Comparison of ENCODE assay signal across 8 cellular contexts in the genomic region with DNA sequence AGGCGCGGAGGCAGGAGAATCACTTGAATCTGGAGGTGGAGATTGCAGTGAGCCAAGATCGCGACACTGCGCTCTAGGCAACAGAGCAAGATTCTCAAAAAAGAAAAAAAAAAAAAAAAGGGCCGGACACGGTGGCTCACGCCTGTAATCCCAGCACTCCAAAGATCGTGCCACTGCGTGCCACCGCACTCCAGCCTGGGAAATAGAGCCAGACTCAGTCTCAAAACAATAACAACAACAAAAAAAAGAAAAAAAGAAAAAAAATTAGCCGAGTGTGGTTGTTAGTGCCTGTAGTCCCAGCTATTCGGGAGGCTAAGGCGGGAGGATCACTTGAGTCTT. TPM values are rescaled to one million over a fixed set of nuclear protein-coding genes. Genes with fewer than 3 reads are reported as not detected.
DNase-seq lines count a peak whose midpoint lies in the region; ATAC-seq and TF ChIP-seq lines count a peak whose summit lies in the region.

No MANE protein-coding gene starts in this region.

- H2AFZ ChIP-seq in GM23338, result no peak overlapping the region
- H2AFZ ChIP-seq in SU-DHL-6 (ENCODE audit: low read depth, low read length, severe bottlenecking), result peak overlapping the region; percentile 89

- no peak for ATAC-seq in GM23338

- no peaks in the 10 kb centered on the region for H3K9me2 ChIP-seq in GM23338 (ENCODE audit: insufficient read depth)
- no peaks in the 10 kb centered on the region for H3K9me2 ChIP-seq in SU-DHL-6 (replicated peaks; ENCODE audit: insufficient read depth, low read length)

- TF ChIP-seq CTCF in GM23338 (conservative IDR thresholded peaks at IDR 0.05; ENCODE audit: low read depth in 2 of 2) (no peak), SU-DHL-6 (IDR thresholded peaks at IDR 0.05; ENCODE audit: insufficient read depth, low read length, poor library complexity, severe bottlenecking) (no peak), endodermal cell (conservative IDR thresholded peaks at IDR 0.05) (no peak), progenitor cell of endocrine pancreas (IDR thresholded peaks at IDR 0.05; ENCODE audit: unreplicated experiment) (no peak)

- peak overlapping the region; percentile 80 for H3K9ac ChIP-seq in SU-DHL-6 (ENCODE audit: low read length)
- no peak overlapping the region for H3K9ac ChIP-seq in endodermal cell (ENCODE audit: extremely low read depth, low read length, poor library complexity, severe bottlenecking)

- H3K4me1 Mint-ChIP-seq in GM23338 (peaks cover 16% of the 10 kb centered on the region), endodermal cell (peaks cover 14% of the 10 kb centered on the region), progenitor cell of endocrine pancreas (ENCODE audit: low read depth) (peaks cover 17% of the 10 kb centered on the region)

- H3K4me3 ChIP-seq in GM23338 (no peak overlapping the region), SU-DHL-6 (ENCODE audit: insufficient read depth, low read length, poor library complexity, severe bottlenecking) (peak overlapping the region; percentile 88), endodermal cell (ENCODE audit: low read length) (no peak overlapping the region)

- H3K27ac Mint-ChIP-seq in GM23338 (no peak overlapping the region), endodermal cell (no peak overlapping the region), progenitor cell of endocrine pancreas (peak overlapping the region; percentile 100)

- H3K4me1 ChIP-seq in GM23338 (ENCODE audit: insufficient read depth) (peaks cover 11% of the 10 kb centered on the region; the same call in 1 of the 2 replicates), endodermal cell (ENCODE audit: control insufficient read depth, insufficient read depth, low read length) (no peaks in the 10 kb centered on the region)

- H3K4me2 ChIP-seq in GM23338, result no peak overlapping the region
- H3K4me2 ChIP-seq in SU-DHL-6 (ENCODE audit: low read depth, low read length, poor library complexity, severe bottlenecking), result peak overlapping the region; percentile 99

- H3K9me3 ChIP-seq in SU-DHL-6 (ENCODE audit: insufficient read depth, low read length), result no peaks in the 10 kb centered on the region
- H3K9me3 ChIP-seq in endodermal cell (ENCODE audit: control insufficient read depth, low read length), result no peaks in the 10 kb centered on the region

- H3K36me3 Mint-ChIP-seq in GM23338 (ENCODE audit: low read depth) (peaks cover 47% of the 10 kb centered on the region), endodermal cell (ENCODE audit: low read depth) (peaks cover 42% of the 10 kb centered on the region), progenitor cell of endocrine pancreas (ENCODE audit: insufficient read depth) (peaks cover 24% of the 10 kb centered on the region)

- no peaks in the 10 kb centered on the region for H3K27me3 ChIP-seq in GM23338 (ENCODE audit: insufficient read depth)
- no peaks in the 10 kb centered on the region for H3K27me3 ChIP-seq in SU-DHL-6 (ENCODE audit: low read length)
- H3K27me3 ChIP-seq in endodermal cell (ENCODE audit: control insufficient read depth, insufficient read depth, low read length, poor library complexity, severe bottlenecking), result no peaks in the 10 kb centered on the region

- H3K9me3 Mint-ChIP-seq in GM23338 (no peaks in the 10 kb centered on the region; the same call in 2 of the 3 replicates), endodermal cell (no peaks in the 10 kb centered on the region), progenitor cell of endocrine pancreas (ENCODE audit: low read depth) (no peaks in the 10 kb centered on the region)

- DNase-seq in GM23338 (ENCODE audit: low spot score) (no peak), endodermal cell (no peak), progenitor cell of endocrine pancreas (ENCODE audit: low spot score, unreplicated experiment) (no peak), NCI-H1105 treated with DMSO at 0.1 percent for 48 hours (lab: John Stamatoyannopoulos, UW) (no peak), NCI-H82 (lab: John Stamatoyannopoulos, UW) (no peak), midbrain (lab: John Stamatoyannopoulos, UW) (no peak), nucleus accumbens (lab: John Stamatoyannopoulos, UW) (no peak)

- peaks cover 38% of the 10 kb centered on the region for H3K36me3 ChIP-seq in GM23338 (ENCODE audit: insufficient read depth)
- H3K36me3 ChIP-seq in SU-DHL-6 (ENCODE audit: low read length), result peaks cover 36% of the 10 kb centered on the region
- H3K36me3 ChIP-seq in endodermal cell (ENCODE audit: control insufficient read depth, insufficient read depth, low read length), result peaks cover 35% of the 10 kb centered on the region

- H3F3A ChIP-seq in GM23338 (replicated peaks; ENCODE audit: low read depth) (peaks cover 43% of the 10 kb centered on the region), SU-DHL-6 (ENCODE audit: insufficient read depth) (peaks cover 57% of the 10 kb centered on the region)

- H3K27ac ChIP-seq in GM23338 (ENCODE audit: low read depth) (no peak overlapping the region), SU-DHL-6 (ENCODE audit: low read depth, low read length) (no peak overlapping the region), endodermal cell (ENCODE audit: low read depth, low read length) (no peak overlapping the region)

- H4K20me1 ChIP-seq in GM23338 (replicated peaks; ENCODE audit: insufficient read depth) (peaks cover 33% of the 10 kb centered on the region), SU-DHL-6 (ENCODE audit: low read depth, low read length) (peaks cover 23% of the 10 kb centered on the region)

- 93 to 95% methylated on average over 8 to 11 of the region's 14 CpGs for WGBS in endodermal cell (ENCODE audit: insufficient coverage in 1 of 2, insufficient read length in 1 of 2), 2 experiments

- H3K4me3 Mint-ChIP-seq in GM23338, result peak overlapping the region; percentile 100; the same call in 1 of the 3 replicates
- peak overlapping the region; percentile 100 for H3K4me3 Mint-ChIP-seq in endodermal cell
- H3K4me3 Mint-ChIP-seq in progenitor cell of endocrine pancreas (ENCODE audit: low read depth), result peak overlapping the region; percentile 100

- peaks cover 14% of the 10 kb centered on the region for H3K27me3 Mint-ChIP-seq in GM23338 (ENCODE audit: insufficient read depth, low read depth, poor library complexity)
- peaks cover 1% of the 10 kb centered on the region for H3K27me3 Mint-ChIP-seq in endodermal cell (ENCODE audit: insufficient read depth)
- H3K27me3 Mint-ChIP-seq in progenitor cell of endocrine pancreas, result peaks cover 4% of the 10 kb centered on the region

- H3K79me2 ChIP-seq in GM23338 (replicated peaks; ENCODE audit: insufficient read depth) (peaks cover 28% of the 10 kb centered on the region), SU-DHL-6 (ENCODE audit: insufficient read depth, low read length) (peaks cover 17% of the 10 kb centered on the region)

TF ChIP-seq in GM23338, 12 proteins besides CTCF, POLR2A, EP300 and RAD21:
- no peak for TF ChIP-seq CREB1 (CRISPR knock-in tag; IDR thresholded peaks at IDR 0.05; ENCODE audit: low read depth)
- TF ChIP-seq, protein P1, sequence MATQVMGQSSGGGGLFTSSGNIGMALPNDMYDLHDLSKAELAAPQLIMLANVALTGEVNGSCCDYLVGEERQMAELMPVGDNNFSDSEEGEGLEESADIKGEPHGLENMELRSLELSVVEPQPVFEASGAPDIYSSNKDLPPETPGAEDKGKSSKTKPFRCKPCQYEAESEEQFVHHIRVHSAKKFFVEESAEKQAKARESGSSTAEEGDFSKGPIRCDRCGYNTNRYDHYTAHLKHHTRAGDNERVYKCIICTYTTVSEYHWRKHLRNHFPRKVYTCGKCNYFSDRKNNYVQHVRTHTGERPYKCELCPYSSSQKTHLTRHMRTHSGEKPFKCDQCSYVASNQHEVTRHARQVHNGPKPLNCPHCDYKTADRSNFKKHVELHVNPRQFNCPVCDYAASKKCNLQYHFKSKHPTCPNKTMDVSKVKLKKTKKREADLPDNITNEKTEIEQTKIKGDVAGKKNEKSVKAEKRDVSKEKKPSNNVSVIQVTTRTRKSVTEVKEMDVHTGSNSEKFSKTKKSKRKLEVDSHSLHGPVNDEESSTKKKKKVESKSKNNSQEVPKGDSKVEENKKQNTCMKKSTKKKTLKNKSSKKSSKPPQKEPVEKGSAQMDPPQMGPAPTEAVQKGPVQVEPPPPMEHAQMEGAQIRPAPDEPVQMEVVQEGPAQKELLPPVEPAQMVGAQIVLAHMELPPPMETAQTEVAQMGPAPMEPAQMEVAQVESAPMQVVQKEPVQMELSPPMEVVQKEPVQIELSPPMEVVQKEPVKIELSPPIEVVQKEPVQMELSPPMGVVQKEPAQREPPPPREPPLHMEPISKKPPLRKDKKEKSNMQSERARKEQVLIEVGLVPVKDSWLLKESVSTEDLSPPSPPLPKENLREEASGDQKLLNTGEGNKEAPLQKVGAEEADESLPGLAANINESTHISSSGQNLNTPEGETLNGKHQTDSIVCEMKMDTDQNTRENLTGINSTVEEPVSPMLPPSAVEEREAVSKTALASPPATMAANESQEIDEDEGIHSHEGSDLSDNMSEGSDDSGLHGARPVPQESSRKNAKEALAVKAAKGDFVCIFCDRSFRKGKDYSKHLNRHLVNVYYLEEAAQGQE (IDR thresholded peaks at IDR 0.05; ENCODE audit: unreplicated experiment), result no peak
- TF ChIP-seq STAT1 (IDR thresholded peaks at IDR 0.05; ENCODE audit: unreplicated experiment), result no peak
- TF ChIP-seq EZH2phosphoT487 (IDR thresholded peaks at IDR 0.05; ENCODE audit: unreplicated experiment), result no peak
- TF ChIP-seq EZH2 (IDR thresholded peaks at IDR 0.05; ENCODE audit: low read depth, unreplicated experiment), result no peak

RNA-seq across cellular contexts. Expression of a gene that starts 0.5 kb away (rescaled TPM):
- total RNA-seq in GM23338 (2014; rRNA removed; shearing (Covaris generic)), result 1,413 and 1,678 TPM in 2 replicates
- polyA plus RNA-seq in GM23338 (2016; fragmentation: Nextera tagmentation; extraction: Ambion mirVana), result 1,712 and 1,715 TPM in 2 replicates
- total RNA-seq in endodermal cell (1,000 to 10,000 TPM; 1,610 to 1,647 TPM), progenitor cell of endocrine pancreas (1,626 and 1,651 TPM in 2 replicates)
- polyA plus RNA-seq in endodermal cell (2013, experiment 1 of 2), result 2,166 TPM
- 2,106 TPM for polyA plus RNA-seq in endodermal cell (2013, experiment 2 of 2)

RNA-seq across cellular contexts. Expression of a gene that starts 8.9 kb away (rescaled TPM):
- 90.0 and 94.7 TPM in 2 replicates for total RNA-seq in GM23338 (2014; rRNA removed; shearing (Covaris generic))
- polyA plus RNA-seq in GM23338 (2016; fragmentation: Nextera tagmentation; extraction: Ambion mirVana), result 71.9 and 87.0 TPM in 2 replicates
- total RNA-seq in endodermal cell, result 100 to 1,000 TPM in 1 of 2 donors, 10 to 100 TPM in 1; 98.2 to 106 TPM
- 55.1 TPM for polyA plus RNA-seq in endodermal cell (2013, experiment 1 of 2)
- 50.9 TPM for polyA plus RNA-seq in endodermal cell (2013, experiment 2 of 2)
- 73.8 and 77.3 TPM in 2 replicates for total RNA-seq in progenitor cell of endocrine pancreas

RNA-seq across cellular contexts. Expression of a gene that starts 27.6 kb away (rescaled TPM):
- total RNA-seq in GM23338 (2014; rRNA removed; shearing (Covaris generic)), result 29.9 and 36.9 TPM in 2 replicates
- polyA plus RNA-seq in GM23338 (2016; fragmentation: Nextera tagmentation; extraction: Ambion mirVana), result 21.7 and 25.7 TPM in 2 replicates
- 10 to 100 TPM; 46.6 to 48.2 TPM for total RNA-seq in endodermal cell
- polyA plus RNA-seq in endodermal cell (2013, experiment 1 of 2), result 26.6 TPM
- 22.8 TPM for polyA plus RNA-seq in endodermal cell (2013, experiment 2 of 2)
- total RNA-seq in progenitor cell of endocrine pancreas, result 86.7 and 88.8 TPM in 2 replicates
